ENCODE assay signal across 19 cellular contexts in genomic region chr10:130425169-130425568, GRCh38.
DNase-seq lines count a peak whose midpoint lies in the region; ATAC-seq and TF ChIP-seq lines count a peak whose summit lies in the region.
"Had no signal": no experiment of that assay in that cellular context is flagged by ENCODE, and none has a peak within 500 bp of the region (broad histone marks: within the 10 kb centered on the region; RNA-seq: fewer than 3 reads in every experiment).

No MANE protein-coding gene starts in this region.

- no peaks in the 10 kb centered on the region for H3K27me3 Mint-ChIP-seq in osteocyte (ENCODE audit: unreplicated experiment)
- peaks cover 0 to 5% of the 10 kb centered on the region in 2 donors for H3K27me3 Mint-ChIP-seq in natural killer cell (ENCODE audit: low read depth in 2 of 2)
- H3K27me3 Mint-ChIP-seq: B cell; CD4-positive, CD25-positive, alpha-beta regulatory T cell had no signal

- H3K36me3 ChIP-seq in esophagus muscularis mucosa (no peaks in the 10 kb centered on the region), tibial nerve (no peaks in the 10 kb centered on the region)
- H3K36me3 ChIP-seq: BLaER1, HAP-1 had no signal

- DNase-seq in activated CD8-positive, alpha-beta memory T cell treated with anti-CD3 and anti-CD28 coated beads, Interleukin-2, amount 50 U/mL, for 48 hours: peak; percentile 2
- no peak for DNase-seq in activated CD8-positive, alpha-beta memory T cell treated with anti-CD3 and anti-CD28 coated beads for 24 hours
- peak; percentile 3 for DNase-seq in HEK293T (ENCODE audit: extremely low spot score)
- peak; percentile 60 for DNase-seq in esophagus muscularis mucosa (ENCODE audit: extremely low spot score)
- DNase-seq in osteocyte (ENCODE audit: extremely low spot score, unreplicated experiment): peak; percentile 53
- no peak for DNase-seq in stimulated activated CD4-positive, alpha-beta T cell treated with anti-CD3 and anti-CD28 coated beads, Interleukin-4, amount 100 ng/mL, for 1 hour
- no peak for DNase-seq in natural killer cell
- no peak for DNase-seq in tibial nerve (ENCODE audit: low spot score in 2 of 2)
- DNase-seq: Caco-2; CD4-positive, CD25-positive, alpha-beta regulatory T cell; CD8-positive, alpha-beta T cell; DMS153; DND-41; GOT3 had no signal

- H3K36me3 Mint-ChIP-seq in osteocyte (ENCODE audit: unreplicated experiment) (no peaks in the 10 kb centered on the region), natural killer cell (no peaks in the 10 kb centered on the region)
- H3K36me3 Mint-ChIP-seq: CD4-positive, CD25-positive, alpha-beta regulatory T cell; CD8-positive, alpha-beta T cell had no signal

- intact Hi-C loops in esophagus muscularis mucosa (cut with DNase I): no loop called here
- intact Hi-C loops in natural killer cell (cut with micrococcal nuclease): no loop called here

- 68% methylated on average over 4 of the region's 5 CpGs for WGBS in esophagus muscularis mucosa
- 75 to 87% methylated on average over 5 of the region's 5 CpGs for WGBS in tibial nerve, 2 donors

- no peaks in the 10 kb centered on the region for H3K4me1 Mint-ChIP-seq in osteocyte (ENCODE audit: unreplicated experiment)
- no peaks in the 10 kb centered on the region for H3K4me1 Mint-ChIP-seq in natural killer cell
- H3K4me1 Mint-ChIP-seq: B cell; CD4-positive, CD25-positive, alpha-beta regulatory T cell had no signal

- H3K4me3 ChIP-seq in esophagus muscularis mucosa (no peak overlapping the region), tibial nerve (no peak overlapping the region)
- H3K4me3 ChIP-seq: BLaER1, HAP-1 had no signal

- no peaks in the 10 kb centered on the region for H3K4me1 ChIP-seq in esophagus muscularis mucosa
- no peaks in the 10 kb centered on the region for H3K4me1 ChIP-seq in tibial nerve
- H3K4me1 ChIP-seq: BLaER1, Caco-2, HAP-1 had no signal

- H3K27ac Mint-ChIP-seq in osteocyte (ENCODE audit: unreplicated experiment) (no peak overlapping the region), natural killer cell (no peak overlapping the region)
- H3K27ac Mint-ChIP-seq: B cell; CD4-positive, CD25-positive, alpha-beta regulatory T cell; CD8-positive, alpha-beta T cell had no signal

- TF ChIP-seq EP300 in esophagus muscularis mucosa (IDR thresholded peaks at IDR 0.05): no peak
- TF ChIP-seq EP300 in tibial nerve (IDR thresholded peaks at IDR 0.05): no peak

- POLR2A ChIA-PET in HEK293T (lab: Yijun Ruan, JAX): no interaction called here

- H3K9me3 ChIP-seq in esophagus muscularis mucosa: peaks cover 0 to 6% (median 0%) of the 10 kb centered on the region in 4 donors
- peaks cover 0 to 5% (median 0%) of the 10 kb centered on the region in 4 donors for H3K9me3 ChIP-seq in tibial nerve
- H3K9me3 ChIP-seq: BLaER1, Caco-2, HAP-1 had no signal

- TF ChIP-seq CTCF in esophagus muscularis mucosa (IDR thresholded peaks at IDR 0.05) (no peak), osteocyte (IDR thresholded peaks at IDR 0.05) (no peak), natural killer cell (IDR thresholded peaks at IDR 0.05) (no peak), tibial nerve (IDR thresholded peaks at IDR 0.05) (no peak)

- H3K27ac ChIP-seq in esophagus muscularis mucosa (replicated peaks in 1 of 4) (no peak overlapping the region), tibial nerve (no peak overlapping the region)
- H3K27ac ChIP-seq: 22Rv1, BLaER1, C4-2B had no signal

- no peak for ATAC-seq in natural killer cell
- ATAC-seq: CD8-positive, alpha-beta T cell had no signal

- CTCF ChIA-PET in HEK293T (lab: Yijun Ruan, JAX): no interaction called here

- H3K9me3 Mint-ChIP-seq in osteocyte (ENCODE audit: unreplicated experiment) (peaks cover 45% of the 10 kb centered on the region), natural killer cell (no peaks in the 10 kb centered on the region)
- H3K9me3 Mint-ChIP-seq: CD8-positive, alpha-beta T cell had no signal

- peaks cover 0 to 6% (median 0%) of the 10 kb centered on the region in 4 donors for H3K27me3 ChIP-seq in esophagus muscularis mucosa
- no peaks in the 10 kb centered on the region for H3K27me3 ChIP-seq in tibial nerve
- H3K27me3 ChIP-seq: BLaER1 had no signal

- H3K4me3 Mint-ChIP-seq in osteocyte (ENCODE audit: unreplicated experiment) (no peak overlapping the region), natural killer cell (no peak overlapping the region)
- H3K4me3 Mint-ChIP-seq: B cell; CD4-positive, CD25-positive, alpha-beta regulatory T cell; CD8-positive, alpha-beta T cell had no signal

- TF ChIP-seq POLR2A in esophagus muscularis mucosa (IDR thresholded peaks at IDR 0.05; ENCODE audit: low read depth) (no peak), tibial nerve (IDR thresholded peaks at IDR 0.05) (no peak)

TF ChIP-seq in HEK293T, 16 proteins besides CTCF, POLR2A, EP300 and RAD21:
- TF ChIP-seq TARDBP (IDR thresholded peaks at IDR 0.05): no peak
- TF ChIP-seq FOXM1 (IDR thresholded peaks at IDR 0.05; ENCODE audit: borderline replicate concordance): no peak
- TF ChIP-seq ELF4 (IDR thresholded peaks at IDR 0.05): no peak
- TF ChIP-seq ZNF384 (IDR thresholded peaks at IDR 0.05): no peak
- no peak for TF ChIP-seq L3MBTL2 (conservative IDR thresholded peaks at IDR 0.05)
- TF ChIP-seq, protein P1, sequence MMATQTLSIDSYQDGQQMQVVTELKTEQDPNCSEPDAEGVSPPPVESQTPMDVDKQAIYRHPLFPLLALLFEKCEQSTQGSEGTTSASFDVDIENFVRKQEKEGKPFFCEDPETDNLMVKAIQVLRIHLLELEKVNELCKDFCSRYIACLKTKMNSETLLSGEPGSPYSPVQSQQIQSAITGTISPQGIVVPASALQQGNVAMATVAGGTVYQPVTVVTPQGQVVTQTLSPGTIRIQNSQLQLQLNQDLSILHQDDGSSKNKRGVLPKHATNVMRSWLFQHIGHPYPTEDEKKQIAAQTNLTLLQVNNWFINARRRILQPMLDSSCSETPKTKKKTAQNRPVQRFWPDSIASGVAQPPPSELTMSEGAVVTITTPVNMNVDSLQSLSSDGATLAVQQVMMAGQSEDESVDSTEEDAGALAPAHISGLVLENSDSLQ (IDR thresholded peaks at IDR 0.05): no peak
- no peak for TF ChIP-seq NFRKB (IDR thresholded peaks at IDR 0.05)
- TF ChIP-seq CTBP1 (IDR thresholded peaks at IDR 0.05; ENCODE audit: borderline replicate concordance): no peak
- TF ChIP-seq FOXA1 (IDR thresholded peaks at IDR 0.05): no peak

Comparison
In these comparisons a context has a peak if more than half of its experiments do, and no peak if none do; other contexts are left out.
1. DNase-seq: peak in activated CD8-positive, alpha-beta memory T cell treated with anti-CD3 and anti-CD28 coated beads, Interleukin-2, amount 50 U/mL, for 48 hours (single experiment), HEK293T (single experiment), esophagus muscularis mucosa (single experiment) and osteocyte (single experiment); none in activated CD8-positive, alpha-beta memory T cell treated with anti-CD3 and anti-CD28 coated beads for 24 hours (single experiment), stimulated activated CD4-positive, alpha-beta T cell treated with anti-CD3 and anti-CD28 coated beads, Interleukin-4, amount 100 ng/mL, for 1 hour (single experiment), natural killer cell (single experiment) and tibial nerve (0 of 2).